Comparison of ENCODE assay signal across 15 cellular contexts in genomic region chr6:17630511-17631073, GRCh38. TPM values are rescaled to one million over a fixed set of nuclear protein-coding genes. Genes with fewer than 3 reads are reported as not detected.
DNase-seq lines count a peak whose midpoint lies in the region; ATAC-seq and TF ChIP-seq lines count a peak whose summit lies in the region.
"Had no signal": no experiment of that assay in that cellular context is flagged by ENCODE, and none has a peak within 500 bp of the region (broad histone marks: within the 10 kb centered on the region; RNA-seq: fewer than 3 reads in every experiment).

No MANE protein-coding gene starts in this region.

- peak overlapping the region; percentile 50 for H3K27ac Mint-ChIP-seq in activated naive CD4-positive, alpha-beta T cell treated with anti-CD3 and anti-CD28 coated beads for 36 hours
- H3K27ac Mint-ChIP-seq in activated naive CD4-positive, alpha-beta T cell treated with anti-CD3 and anti-CD28 coated beads, Interleukin-2, amount 10 ng/mL, durations not matched to agents 7 days and 5 days, result no peak overlapping the region
- H3K27ac Mint-ChIP-seq in stimulated activated memory B cell treated with anti-CD40 and anti-IgM and Interleukin-4, amounts not matched to agents 10 μg/mL and 1 μg/mL and 100 μg/mL, for 72 hours, result peak overlapping the region; percentile 73

- CTCF ChIA-PET in activated naive CD4-positive, alpha-beta T cell treated with anti-CD3 and anti-CD28 coated beads for 36 hours (lab: Charles Lee), result no interaction called here
- CTCF ChIA-PET in activated naive CD4-positive, alpha-beta T cell treated with anti-CD3 and anti-CD28 coated beads, Interleukin-2, amount 10 ng/mL, durations not matched to agents 7 days and 5 days (lab: Charles Lee), result no interaction called here

- H3K9me3 Mint-ChIP-seq in activated naive CD4-positive, alpha-beta T cell treated with anti-CD3 and anti-CD28 coated beads for 36 hours, result no peaks in the 10 kb centered on the region
- H3K9me3 Mint-ChIP-seq in activated naive CD4-positive, alpha-beta T cell treated with anti-CD3 and anti-CD28 coated beads, Interleukin-2, amount 10 ng/mL, durations not matched to agents 7 days and 5 days, result no peaks in the 10 kb centered on the region
- H3K9me3 Mint-ChIP-seq in stimulated activated memory B cell treated with anti-CD40 and anti-IgM and Interleukin-4, amounts not matched to agents 10 μg/mL and 1 μg/mL and 100 μg/mL, for 72 hours, result no peaks in the 10 kb centered on the region
- H3K9me3 Mint-ChIP-seq: stimulated activated naive CD8-positive, alpha-beta T cell treated with anti-CD3 and anti-CD28 coated beads, Interleukin-15, Interleukin-2, amounts not matched to agents 100 ng/mL and 50 ng/mL, for 24 hours had no signal

- H3K27me3 Mint-ChIP-seq in activated naive CD4-positive, alpha-beta T cell treated with anti-CD3 and anti-CD28 coated beads for 36 hours (ENCODE audit: low read depth), result no peaks in the 10 kb centered on the region
- H3K27me3 Mint-ChIP-seq in activated naive CD4-positive, alpha-beta T cell treated with anti-CD3 and anti-CD28 coated beads, Interleukin-2, amount 10 ng/mL, durations not matched to agents 7 days and 5 days, result no peaks in the 10 kb centered on the region
- no peaks in the 10 kb centered on the region for H3K27me3 Mint-ChIP-seq in stimulated activated memory B cell treated with anti-CD40 and anti-IgM and Interleukin-4, amounts not matched to agents 10 μg/mL and 1 μg/mL and 100 μg/mL, for 72 hours
- H3K27me3 Mint-ChIP-seq: stimulated activated naive CD8-positive, alpha-beta T cell treated with anti-CD3 and anti-CD28 coated beads, Interleukin-15, Interleukin-2, amounts not matched to agents 100 ng/mL and 50 ng/mL, for 24 hours had no signal

- H3K4me3 ChIP-seq in brain microvascular endothelial cell (ENCODE audit: low read depth, low read length) (no peak overlapping the region), liver (ENCODE audit: low read depth in 1 of 3, low read length in 3 of 3) (no peak overlapping the region)
- H3K4me3 ChIP-seq: skin epidermis had no signal

- in situ Hi-C loops in brain microvascular endothelial cell (cut with HindIII; ENCODE audit: low pct_ligation_motif_present, low sequenced_read_pairs), result no loop called here

- no peak for TF ChIP-seq CTCF in brain microvascular endothelial cell (IDR thresholded peaks at IDR 0.05; ENCODE audit: low read depth, low read length, missing control alignments)
- no peak for TF ChIP-seq CTCF in liver (IDR thresholded peaks at IDR 0.05; ENCODE audit: low read depth, low read length, missing input control)

- peaks cover 31% of the 10 kb centered on the region for H3K4me1 Mint-ChIP-seq in activated naive CD4-positive, alpha-beta T cell treated with anti-CD3 and anti-CD28 coated beads for 36 hours (ENCODE audit: low read depth)
- H3K4me1 Mint-ChIP-seq in activated naive CD4-positive, alpha-beta T cell treated with anti-CD3 and anti-CD28 coated beads, Interleukin-2, amount 10 ng/mL, durations not matched to agents 7 days and 5 days, result peaks cover 27% of the 10 kb centered on the region
- peaks cover 38% of the 10 kb centered on the region for H3K4me1 Mint-ChIP-seq in stimulated activated memory B cell treated with anti-CD40 and anti-IgM and Interleukin-4, amounts not matched to agents 10 μg/mL and 1 μg/mL and 100 μg/mL, for 72 hours

- ATAC-seq in stimulated activated memory B cell treated with anti-CD40 and anti-IgM and Interleukin-4, amounts not matched to agents 10 μg/mL and 1 μg/mL and 100 μg/mL, for 72 hours, result no peak
- no peak for ATAC-seq in HG02884 (IDR thresholded peaks at IDR 0.05; ENCODE audit: unreplicated experiment)
- ATAC-seq in GM19328 (IDR thresholded peaks at IDR 0.05; ENCODE audit: unreplicated experiment), result no peak

- no peak for TF ChIP-seq RAD21 in liver (IDR thresholded peaks at IDR 0.05)

- DNase-seq in activated naive CD4-positive, alpha-beta T cell treated with anti-CD3 and anti-CD28 coated beads for 36 hours, result no peak
- no peak for DNase-seq in activated naive CD4-positive, alpha-beta T cell treated with anti-CD3 and anti-CD28 coated beads, Interleukin-2, amount 10 ng/mL, durations not matched to agents 7 days and 5 days
- DNase-seq in brain microvascular endothelial cell (peak; percentile 39), A172 (ENCODE audit: low spot score) (no peak)
- DNase-seq: activated CD8-positive, alpha-beta memory T cell treated with anti-CD3 and anti-CD28 coated beads, Interleukin-2, amount 50 U/mL, for 4 hours; DMS 273 treated with DMSO at 0.1 percent for 48 hours; GOT3; KBM-7; NCI-H1417 treated with DMSO at 0.1 percent for 48 hours had no signal

- no peak overlapping the region for H3K27ac ChIP-seq in brain microvascular endothelial cell
- H3K27ac ChIP-seq in liver (ENCODE audit: low read depth in 1 of 2, low read length in 2 of 2), result peak overlapping the region in 1 of 2 donors; percentile 24
- H3K27ac ChIP-seq: skin epidermis had no signal

- no peak overlapping the region for H3K9ac ChIP-seq in liver (ENCODE audit: low read depth in 1 of 2, low read length in 2 of 2)

- whole genome bisulfite sequencing in liver, result 28% methylated on average over 5 of the region's 5 CpGs

- no peak overlapping the region for H3K4me3 Mint-ChIP-seq in activated naive CD4-positive, alpha-beta T cell treated with anti-CD3 and anti-CD28 coated beads for 36 hours
- H3K4me3 Mint-ChIP-seq in activated naive CD4-positive, alpha-beta T cell treated with anti-CD3 and anti-CD28 coated beads, Interleukin-2, amount 10 ng/mL, durations not matched to agents 7 days and 5 days, result no peak overlapping the region
- no peak overlapping the region for H3K4me3 Mint-ChIP-seq in stimulated activated memory B cell treated with anti-CD40 and anti-IgM and Interleukin-4, amounts not matched to agents 10 μg/mL and 1 μg/mL and 100 μg/mL, for 72 hours
- H3K4me3 Mint-ChIP-seq: stimulated activated naive CD8-positive, alpha-beta T cell treated with anti-CD3 and anti-CD28 coated beads, Interleukin-15, Interleukin-2, amounts not matched to agents 100 ng/mL and 50 ng/mL, for 24 hours had no signal

- H3K27me3 ChIP-seq in brain microvascular endothelial cell (replicated peaks) (no peaks in the 10 kb centered on the region), liver (ENCODE audit: control insufficient read depth in 4 of 4, insufficient read depth in 4 of 4, low read length in 3 of 4) (no peaks in the 10 kb centered on the region)

- peaks cover 3 to 7% (median 4%) of the 10 kb centered on the region in 4 donors for H3K4me1 ChIP-seq in liver (ENCODE audit: control insufficient read depth in 4 of 4, insufficient read depth in 4 of 4, low read length in 3 of 4)

- H3K9me3 ChIP-seq in liver (ENCODE audit: control insufficient read depth in 4 of 4, low read length in 3 of 4), result no peaks in the 10 kb centered on the region

- peaks cover 27% of the 10 kb centered on the region for H3K36me3 ChIP-seq in brain microvascular endothelial cell (replicated peaks)
- H3K36me3 ChIP-seq in liver (ENCODE audit: control insufficient read depth in 4 of 4, insufficient read depth in 3 of 4, low read depth in 1 of 4, low read length in 3 of 4), result peaks cover 6 to 25% (median 17%) of the 10 kb centered on the region in 4 donors

- intact Hi-C loops in activated naive CD4-positive, alpha-beta T cell treated with anti-CD3 and anti-CD28 coated beads for 36 hours (cut with micrococcal nuclease), result loop anchor here (5.0 kb wide), 1 partner anchor 42 kb away; no protein-coding TSS in a partner anchor

- H3K36me3 Mint-ChIP-seq in activated naive CD4-positive, alpha-beta T cell treated with anti-CD3 and anti-CD28 coated beads for 36 hours (ENCODE audit: low read depth), result peaks cover 62% of the 10 kb centered on the region
- H3K36me3 Mint-ChIP-seq in activated naive CD4-positive, alpha-beta T cell treated with anti-CD3 and anti-CD28 coated beads, Interleukin-2, amount 10 ng/mL, durations not matched to agents 7 days and 5 days, result peaks cover 62% of the 10 kb centered on the region
- peaks cover 67% of the 10 kb centered on the region for H3K36me3 Mint-ChIP-seq in stimulated activated memory B cell treated with anti-CD40 and anti-IgM and Interleukin-4, amounts not matched to agents 10 μg/mL and 1 μg/mL and 100 μg/mL, for 72 hours

TF ChIP-seq in liver, 16 proteins besides CTCF, POLR2A, EP300 and RAD21 (continues in another document):
- TF ChIP-seq HNF4A (conservative IDR thresholded peaks at IDR 0.05) (peak; percentile 20 to 31), ATF3 (IDR thresholded peaks at IDR 0.05) (no peak), JUND (IDR thresholded peaks at IDR 0.05) (no peak), GABPA (IDR thresholded peaks at IDR 0.05 in 1 of 2, conservative IDR thresholded peaks at IDR 0.05 in 1 of 2) (no peak), ZBTB33 (IDR thresholded peaks at IDR 0.05) (peak; percentile 19), NR2F2 (IDR thresholded peaks at IDR 0.05) (no peak), FOXA2 (IDR thresholded peaks at IDR 0.05) (no peak), SP1 (IDR thresholded peaks at IDR 0.05) (no peak)

RNA-seq across cellular contexts. Expression of gene FAM8A1, which starts 30.5 kb away (rescaled TPM):
- total RNA-seq in activated naive CD4-positive, alpha-beta T cell treated with anti-CD3 and anti-CD28 coated beads for 36 hours, result 1 to 10 TPM; 2.9 to 3.0 TPM
- 10 to 100 TPM; 20.7 to 47.2 TPM for total RNA-seq in liver
- 10 to 100 TPM; 20.7 to 21.1 TPM for polyA plus RNA-seq in liver
- total RNA-seq in A172 (2014; rRNA removed; shearing (Covaris generic)), result 14.5 and 19.8 TPM in 2 replicates
